In the genomic region with DNA sequence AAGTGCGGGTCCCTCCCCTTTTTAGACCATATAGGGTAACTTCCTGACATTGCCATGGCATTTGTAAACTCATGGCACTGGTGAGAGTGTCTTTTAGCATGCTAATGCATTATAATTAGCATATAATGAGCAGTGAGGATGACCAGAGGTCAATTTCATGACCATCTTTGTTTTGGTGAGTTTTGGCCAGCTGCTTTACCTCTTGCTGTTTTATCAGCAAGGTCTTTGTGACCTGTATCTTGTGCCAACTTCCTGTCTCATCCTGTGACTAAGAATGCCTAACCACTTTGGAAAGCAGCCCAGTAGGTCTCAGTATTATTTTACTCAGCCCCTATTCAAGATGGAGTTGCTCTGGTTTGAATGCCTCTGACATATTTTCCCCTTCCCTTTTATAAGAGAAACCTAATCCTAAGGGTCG, we compare ENCODE assay signal across 7 cellular contexts.
A peak's percentile ranks its signal among the peaks of the same experiment; 100 is the strongest.
DNase-seq lines count a peak whose midpoint lies in the region; ATAC-seq, FAIRE-seq and TF ChIP-seq lines count a peak whose summit lies in the region.
"Not testable (repeated sequence)": the region's sequence is repeated elsewhere in the genome, so short reads cannot be mapped to it uniquely, and the experiment has no call there.

No MANE protein-coding gene starts in this region.

- H3K23ac ChIP-seq in H1 (ENCODE audit: insufficient read length): not testable (repeated sequence)

- H3K4me2 ChIP-seq in H1 (ENCODE audit: insufficient read depth in 1 of 2, low read depth in 2 of 2, low read length in 2 of 2): peak overlapping the region in 1 of 2 experiments; percentile 16; a peak in 1 of 4 replicates

- H2BK20ac ChIP-seq in H1 (ENCODE audit: low read length): not testable (repeated sequence)

- H2AFZ ChIP-seq in H1 (ENCODE audit: low read length): not testable (repeated sequence)

- not testable (repeated sequence) for H4K20me1 ChIP-seq in H1 (replicated peaks in 1 of 2; ENCODE audit: control insufficient read depth in 1 of 2, insufficient read depth in 2 of 2, low read length in 2 of 2)

- peaks cover 69% of the 10 kb centered on the region for H3K4me1 ChIP-seq in HUES64 (ENCODE audit: insufficient read depth, low read length)
- peaks cover 2 to 23% (median 18%) of the 10 kb centered on the region in 4 experiments; a peak in 6 of 7 replicates for H3K4me1 ChIP-seq in H1 (replicated peaks in 1 of 4; ENCODE audit: control insufficient read depth in 3 of 4, insufficient read depth in 4 of 4, low read length in 3 of 4)

- not testable (repeated sequence) for H3K23me2 ChIP-seq in H1 (ENCODE audit: low read depth, low read length)

- not testable (repeated sequence) for H3K79me2 ChIP-seq in H1 (ENCODE audit: control insufficient read depth in 1 of 2, insufficient read depth in 2 of 2, low read length in 2 of 2)

- H3K27ac ChIP-seq in HUES64 (ENCODE audit: low read depth, low read length): peak overlapping the region; percentile 44; the same call in 1 of the 2 replicates
- H3K27ac ChIP-seq in H1 (ENCODE audit: low read depth, low read length): not testable (repeated sequence)

- DNase-seq in EH (ENCODE audit: low read depth) (peak; percentile 62), NCI-H345 treated with DMSO at 0.1 percent for 48 hours (lab: John Stamatoyannopoulos, UW; ENCODE audit: unreplicated experiment) (peak; percentile 37), T1000 (lab: John Stamatoyannopoulos, UW) (peak; percentile 34), mucosa of gallbladder (ENCODE audit: low spot score) (peak; percentile 25)
- DNase-seq in H1 (ENCODE audit: low read depth in 1 of 2, low spot score in 2 of 2); left cardiac atrium: not testable (repeated sequence)

- not testable (repeated sequence) for H3K56ac ChIP-seq in H1 (replicated peaks; ENCODE audit: insufficient read length, low read depth, low read length)

- H3K9me3 ChIP-seq in HUES64 (ENCODE audit: insufficient read depth, low read depth, low read length); H1 (ENCODE audit: insufficient read depth in 2 of 2, low read depth in 1 of 2, low read length in 1 of 2): not testable (repeated sequence)

- not testable (repeated sequence) for TF ChIP-seq RAD21 in H1 (IDR thresholded peaks at IDR 0.05 in 1 of 2, conservative IDR thresholded peaks at IDR 0.05 in 1 of 2; ENCODE audit: low read depth in 2 of 2, low read length in 2 of 2)

- peak; percentile 88 for FAIRE-seq in H1 (lab: Jason Lieb, UNC)

- H3K14ac ChIP-seq in H1 (ENCODE audit: insufficient read length): not testable (repeated sequence)

- CTCF ChIA-PET in H1 (lab: Charles Lee; ENCODE audit: partially characterized antibody): not testable (repeated sequence)

- POLR2A ChIA-PET in H1 (lab: Charles Lee; ENCODE audit: partially characterized antibody): interaction anchor here (0.7 kb wide), 1 partner anchor 17 kb away, joined by 3 read pairs; no protein-coding TSS in a partner anchor

- H3K36me3 ChIP-seq in HUES64 (ENCODE audit: insufficient read depth, low read length); H1 (ENCODE audit: control insufficient read depth in 2 of 4, insufficient read depth in 4 of 4, low read length in 3 of 4): not testable (repeated sequence)

- TF ChIP-seq CTCF in H1 (IDR thresholded peaks at IDR 0.05; ENCODE audit: control extremely low read depth in 1 of 3, insufficient read depth in 1 of 3, low read depth in 1 of 3, low read length in 3 of 3): not testable (repeated sequence)

- ATAC-seq in left cardiac atrium: peak; percentile 72 to 73

- H3K27me3 ChIP-seq in HUES64 (ENCODE audit: insufficient read depth, low read length); H1 (replicated peaks in 1 of 4; ENCODE audit: control insufficient read depth in 3 of 4, extremely low read depth in 1 of 4, insufficient read depth in 3 of 4, low read length in 3 of 4): not testable (repeated sequence)

- H2AK5ac ChIP-seq in H1 (ENCODE audit: low read depth, low read length): not testable (repeated sequence)

- H2BK12ac ChIP-seq in H1 (ENCODE audit: low read depth, low read length): not testable (repeated sequence)

- TF ChIP-seq EP300 in H1 (IDR thresholded peaks at IDR 0.05; ENCODE audit: borderline replicate concordance in 1 of 2, low read depth in 2 of 2, low read length in 2 of 2): not testable (repeated sequence)

- H3K4ac ChIP-seq in H1 (replicated peaks; ENCODE audit: insufficient read length, low read depth, low read length): not testable (repeated sequence)

- not testable (repeated sequence) for H3K79me1 ChIP-seq in H1 (ENCODE audit: low read depth, low read length)

- WGBS in HUES64: 75% methylated on average over 2 of the region's 2 CpGs
- 65% methylated on average over 2 of the region's 2 CpGs; no CpG with 5 or more reads in 1 of the 2 experiments for WGBS in H1 (ENCODE audit: extremely low coverage in 1 of 2, insufficient coverage in 1 of 2, insufficient read length in 1 of 2, insufficient replicate concordance in 2 of 2, low coverage in 1 of 2, low lambda C conversion rate in 2 of 2, missing lambda C conversion rate in 1 of 2), 2 experiments

- not testable (repeated sequence) for H4K5ac ChIP-seq in H1 (ENCODE audit: insufficient read length, low read depth, low read length)

- H4K91ac ChIP-seq in H1 (replicated peaks; ENCODE audit: insufficient read length, low read length): not testable (repeated sequence)

- H2BK120ac ChIP-seq in H1 (replicated peaks; ENCODE audit: low read depth, low read length): not testable (repeated sequence)

- not testable (repeated sequence) for H4K8ac ChIP-seq in H1 (ENCODE audit: extremely low read depth, insufficient read depth, low read length)

- TF ChIP-seq POLR2A in H1 (IDR thresholded peaks at IDR 0.05; ENCODE audit: control extremely low read depth in 1 of 2, low read depth in 2 of 2, low read length in 2 of 2): not testable (repeated sequence)

- not testable (repeated sequence) for H3K18ac ChIP-seq in H1 (ENCODE audit: extremely low read depth, low read length)

- H3K4me3 ChIP-seq in HUES64 (ENCODE audit: low read length); H1 (ENCODE audit: extremely low read depth in 1 of 4, insufficient read depth in 2 of 4, low read depth in 3 of 4, low read length in 4 of 4): not testable (repeated sequence)

- intact Hi-C loops in left cardiac atrium (cut with DNase I): not testable (repeated sequence)

- H2BK5ac ChIP-seq in H1 (ENCODE audit: low read depth, low read length): not testable (repeated sequence)

- H3K9ac ChIP-seq in HUES64 (ENCODE audit: low read depth, low read length); H1 (replicated peaks in 1 of 4; ENCODE audit: extremely low read depth in 1 of 4, low read depth in 3 of 4, low read length in 3 of 4): not testable (repeated sequence)

- not testable (repeated sequence) for H2BK15ac ChIP-seq in H1 (ENCODE audit: low read length)

TF ChIP-seq in H1, 55 proteins besides CTCF, POLR2A, EP300 and RAD21:
- TF ChIP-seq YY1 (IDR thresholded peaks at IDR 0.05; ENCODE audit: low read depth, low read length): 0 out of 2 replicates have a peak, but pooled peaks have one; percentile 18
- peak; percentile 60; the same call in 1 of the 2 replicates for TF ChIP-seq SRF (IDR thresholded peaks at IDR 0.05; ENCODE audit: low read depth, low read length)
